Comparison of ENCODE assay signal across 23 cellular contexts in the genomic region with DNA sequence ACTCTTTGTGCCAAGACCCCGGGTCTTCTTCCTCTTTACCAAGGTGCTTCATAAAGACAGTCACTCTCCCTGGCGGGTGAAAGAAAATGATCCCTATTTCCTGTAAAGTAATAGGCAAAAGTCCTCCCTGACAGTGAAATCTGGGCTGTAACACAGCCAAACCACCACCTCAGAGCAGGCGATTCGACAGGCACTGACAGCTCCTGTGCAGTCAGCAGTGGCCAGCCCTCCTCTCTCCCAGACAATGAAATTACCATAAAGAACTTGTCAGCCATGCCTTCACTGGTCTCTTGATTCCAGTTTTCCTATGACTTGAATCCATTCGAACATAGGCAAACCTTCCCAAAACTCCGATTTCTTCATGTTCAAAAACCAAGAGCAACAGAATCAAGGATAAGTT.
"Had no signal": no experiment of that assay in that cellular context is flagged by ENCODE, and none has a peak within 500 bp of the region (broad histone marks: within the 10 kb centered on the region; RNA-seq: fewer than 3 reads in every experiment).

No MANE protein-coding gene starts in this region.

- H3K9me3 ChIP-seq: lower lobe of right lung, suprapubic skin, thoracic aorta, tibial artery, upper lobe of right lung had no signal

- DNase-seq: hippocampal formation; kidney; left colon; left lung; lower lobe of right lung; mesendoderm; naive B cell; natural killer cell; ovary; retina; right cardiac atrium; stimulated activated CD4-positive, alpha-beta T cell treated with anti-CD3 and anti-CD28 coated beads, Interleukin-12 subunit alpha, Interleukin-12 subunit beta, amount 100 ng/mL, for 4 hours; stimulated activated CD4-positive, alpha-beta T cell treated with anti-CD3 and anti-CD28 coated beads, Interleukin-4, amount 100 ng/mL, for 24 hours; stimulated activated naive CD4-positive, alpha-beta T cell; tibial artery; trophoblast cell; upper lobe of right lung had no signal

- H3K4me3 ChIP-seq: left lung, lower lobe of right lung, ovary, skin epidermis, suprapubic skin, thoracic aorta, tibial artery, upper lobe of right lung had no signal

- H3K27me3 ChIP-seq: left lung, ovary, suprapubic skin, tibial artery, upper lobe of right lung had no signal

- H3K27ac ChIP-seq: left lung, lower lobe of right lung, ovary, skin epidermis, suprapubic skin, thoracic aorta, tibial artery, upper lobe of right lung had no signal

- FAIRE-seq: kidney, urothelium cell line had no signal

- H3K4me1 ChIP-seq: left lung, lower lobe of right lung, suprapubic skin, tibial artery, upper lobe of right lung had no signal

- ATAC-seq: left colon; left lung; lower lobe of right lung; natural killer cell; right cardiac atrium; sciatic nerve; stimulated activated effector memory CD8-positive, alpha-beta T cell treated with anti-CD3 and anti-CD28 coated beads, Interleukin-12 subunit alpha, Interleukin-12 subunit beta, amount 100 ng/mL, for 72 hours; upper lobe of right lung had no signal

- H3K36me3 ChIP-seq: left lung, lower lobe of right lung, ovary, suprapubic skin, thoracic aorta, tibial artery, upper lobe of right lung had no signal
